8 cellular contexts compared by ENCODE assay signal in the genomic region with DNA sequence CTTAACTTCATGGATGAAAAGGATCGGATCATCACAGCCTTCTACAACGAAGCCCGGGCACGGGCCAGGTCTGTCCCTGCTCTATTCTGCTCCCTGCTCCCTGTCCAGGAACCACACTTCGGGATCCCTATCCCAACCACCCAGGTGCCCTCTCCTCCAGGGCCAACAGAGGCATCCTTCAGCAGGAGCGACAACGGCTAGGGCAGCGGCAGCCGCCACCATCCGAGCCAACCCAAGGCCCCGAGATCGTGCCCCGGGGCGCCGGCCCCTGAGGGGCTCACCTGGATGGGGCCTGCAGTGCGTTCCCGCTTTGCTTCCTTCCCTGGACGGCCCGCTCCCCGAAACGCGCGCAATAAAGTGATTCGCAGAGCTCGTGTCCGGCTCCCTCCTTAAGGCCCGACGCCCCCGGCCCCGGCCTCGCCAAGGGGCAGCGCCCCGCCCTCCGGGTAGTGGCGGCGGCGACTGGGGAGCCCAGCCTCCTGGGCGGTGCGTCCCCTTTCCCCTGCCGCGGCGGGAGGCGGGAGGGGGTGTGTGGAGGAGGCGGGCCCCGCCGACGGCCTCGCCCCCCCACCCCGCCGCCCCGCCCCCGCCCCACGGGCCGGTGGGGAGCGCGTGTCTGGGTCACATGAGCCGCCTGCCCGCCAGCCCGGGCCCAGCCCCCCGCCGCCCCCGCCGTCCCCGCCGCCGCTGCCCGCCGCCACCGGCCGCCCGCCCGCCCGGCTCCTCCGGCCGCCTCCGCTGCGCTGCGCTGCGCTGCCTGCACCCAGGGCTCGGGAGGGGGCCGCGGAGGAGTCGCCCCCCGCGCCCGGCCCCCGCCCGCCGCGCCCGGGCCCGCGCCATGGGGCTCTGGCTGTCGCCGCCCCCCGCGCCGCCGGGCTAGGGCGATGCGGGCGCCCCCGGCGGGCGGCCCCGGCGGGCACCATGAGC. TPM values are rescaled to one million over a fixed set of nuclear protein-coding genes. Genes with fewer than 3 reads are reported as not detected.
DNase-seq lines count a peak whose midpoint lies in the region; ATAC-seq, FAIRE-seq and TF ChIP-seq lines count a peak whose summit lies in the region.

A gene with protein sequence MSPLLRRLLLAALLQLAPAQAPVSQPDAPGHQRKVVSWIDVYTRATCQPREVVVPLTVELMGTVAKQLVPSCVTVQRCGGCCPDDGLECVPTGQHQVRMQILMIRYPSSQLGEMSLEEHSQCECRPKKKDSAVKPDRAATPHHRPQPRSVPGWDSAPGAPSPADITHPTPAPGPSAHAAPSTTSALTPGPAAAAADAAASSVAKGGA (plus strand): TSS at position 672 of the 927 bp plus-strand sequence. CDS start 250 bp downstream, at position 922.

- H3K27me3 Mint-ChIP-seq in activated naive CD4-positive, alpha-beta T cell treated with anti-CD3 and anti-CD28 coated beads, Interleukin-2, amount 10 ng/mL, durations not matched to agents 7 days and 5 days = no peaks in the 10 kb centered on the region

- FAIRE-seq in urothelium cell line (lab: Jason Lieb, UNC) = no peak

- H3K36me3 ChIP-seq in GM06990 (ENCODE audit: control insufficient read depth, insufficient read depth, low read length) = peaks cover 1% of the 10 kb centered on the region

- ATAC-seq in HG02885 (IDR thresholded peaks at IDR 0.05; ENCODE audit: poor library complexity, unreplicated experiment) = peak; percentile 48
- ATAC-seq in GM18519 (IDR thresholded peaks at IDR 0.05; ENCODE audit: low FRiP score, unreplicated experiment) = no peak

- peaks cover 62% of the 10 kb centered on the region for H3K4me1 Mint-ChIP-seq in activated naive CD4-positive, alpha-beta T cell treated with anti-CD3 and anti-CD28 coated beads, Interleukin-2, amount 10 ng/mL, durations not matched to agents 7 days and 5 days

- no peak for TF ChIP-seq CTCF in GM06990 (IDR thresholded peaks at IDR 0.05; ENCODE audit: insufficient read depth, low read length, poor library complexity, severe bottlenecking)

- H3K9me3 Mint-ChIP-seq in activated naive CD4-positive, alpha-beta T cell treated with anti-CD3 and anti-CD28 coated beads, Interleukin-2, amount 10 ng/mL, durations not matched to agents 7 days and 5 days = no peaks in the 10 kb centered on the region

- DNase-seq in GM06990 (ENCODE audit: extremely low read depth, insufficient read length) (peak; percentile 68), RPMI8226 (peak; percentile 89), glomerular endothelial cell (ENCODE audit: extremely low read depth, low read depth, low spot score) (no peak), nucleus accumbens (lab: John Stamatoyannopoulos, UW) (peak in 43 of 56 donors; percentile 17 to 81 (median 48)), urothelium cell line (ENCODE audit: low spot score) (peak; percentile 86)
- DNase-seq in activated naive CD4-positive, alpha-beta T cell treated with anti-CD3 and anti-CD28 coated beads, Interleukin-2, amount 10 ng/mL, durations not matched to agents 7 days and 5 days = peak; percentile 82

- CTCF ChIA-PET in activated naive CD4-positive, alpha-beta T cell treated with anti-CD3 and anti-CD28 coated beads, Interleukin-2, amount 10 ng/mL, durations not matched to agents 7 days and 5 days (lab: Charles Lee) = no interaction called here

- peak within 1 kb of the TSS; percentile 84 for H3K4me3 Mint-ChIP-seq in activated naive CD4-positive, alpha-beta T cell treated with anti-CD3 and anti-CD28 coated beads, Interleukin-2, amount 10 ng/mL, durations not matched to agents 7 days and 5 days

- peaks cover 26% of the 10 kb centered on the region for H3K36me3 Mint-ChIP-seq in activated naive CD4-positive, alpha-beta T cell treated with anti-CD3 and anti-CD28 coated beads, Interleukin-2, amount 10 ng/mL, durations not matched to agents 7 days and 5 days

- peak within 1 kb of the TSS; percentile 62 for H3K27ac Mint-ChIP-seq in activated naive CD4-positive, alpha-beta T cell treated with anti-CD3 and anti-CD28 coated beads, Interleukin-2, amount 10 ng/mL, durations not matched to agents 7 days and 5 days

- H3K27me3 ChIP-seq in GM06990 (replicated peaks; ENCODE audit: control insufficient read depth, insufficient read depth, low read length) = no peaks in the 10 kb centered on the region

- peak within 1 kb of the TSS; percentile 72 for H3K4me3 ChIP-seq in GM06990 (replicated peaks; ENCODE audit: low read depth, low read length)

RNA-seq across cellular contexts. Expression of the gene that starts here (rescaled TPM):
- 65.9 and 69.2 TPM in 2 replicates for total RNA-seq in glomerular endothelial cell
